In genomic region chr4:169314906-169315305, GRCh38 we compare ENCODE assay signal across 1 cellular context.
TF ChIP-seq lines count a peak whose summit lies in the region.

No MANE protein-coding gene starts in this region.

TF ChIP-seq in liver, 16 proteins besides CTCF, POLR2A, EP300 and RAD21 (continued from another document):
- TF ChIP-seq REST (IDR thresholded peaks at IDR 0.05) = peak; percentile 66
- TF ChIP-seq YY1 (IDR thresholded peaks at IDR 0.05) = peak; percentile 74
- TF ChIP-seq SP1 (IDR thresholded peaks at IDR 0.05) = peak; percentile 97
- peak; percentile 87 to 91 for TF ChIP-seq RXRA (IDR thresholded peaks at IDR 0.05)
- peak in 1 of 2 donors; percentile 80 for TF ChIP-seq JUND (IDR thresholded peaks at IDR 0.05)
